In genomic region chr17:50719924-50720805, GRCh38 we compare ENCODE assay signal across 8 cellular contexts. TPM values are rescaled to one million over a fixed set of nuclear protein-coding genes. Genes with fewer than 3 reads are reported as not detected.
DNase-seq lines count a peak whose midpoint lies in the region; ATAC-seq and TF ChIP-seq lines count a peak whose summit lies in the region.

No MANE protein-coding gene starts in this region.

- intact Hi-C loops in activated naive CD4-positive, alpha-beta T cell treated with anti-CD3 and anti-CD28 coated beads for 36 hours (cut with micrococcal nuclease), result loop anchor here (1.0 to 5.0 kb wide), 4 partner anchors 12 to 222 kb away; partner anchors contain the start of gene TOB1
- intact Hi-C loops in activated CD8-positive, alpha-beta T cell treated with anti-CD3 and anti-CD28 coated beads for 36 hours (cut with micrococcal nuclease), result loop anchor here (2.0 kb wide), 1 partner anchor 13 kb away; the partner anchor contains the start of gene ANKRD40
- intact Hi-C loops in stomach (cut with DNase I; ENCODE audit: low total_unique reads), result no loop called here

- no peak for TF ChIP-seq EP300 in stomach (IDR thresholded peaks at IDR 0.05)

- peak overlapping the region; percentile 97 for H3K4me3 Mint-ChIP-seq in activated naive CD4-positive, alpha-beta T cell treated with anti-CD3 and anti-CD28 coated beads for 36 hours
- H3K4me3 Mint-ChIP-seq in activated CD8-positive, alpha-beta T cell treated with anti-CD3 and anti-CD28 coated beads for 36 hours, result peak overlapping the region; percentile 85

- peaks cover 10% of the 10 kb centered on the region for H3K4me1 ChIP-seq in iPS-15b (ENCODE audit: control insufficient read depth, insufficient read depth, low read length)
- H3K4me1 ChIP-seq in stomach, result peaks cover 38 to 53% (median 50%) of the 10 kb centered on the region in 4 donors

- CTCF ChIA-PET in activated naive CD4-positive, alpha-beta T cell treated with anti-CD3 and anti-CD28 coated beads for 36 hours (lab: Charles Lee), result no interaction called here
- CTCF ChIA-PET in activated CD8-positive, alpha-beta T cell treated with anti-CD3 and anti-CD28 coated beads for 36 hours (lab: Charles Lee), result interaction anchor here (1.4 kb wide), 1 partner anchor 12 kb away, joined by 4 read pairs; the partner anchor contains the start of gene ANKRD40

- H3K9ac ChIP-seq in iPS-15b (ENCODE audit: low read depth, low read length), result peak overlapping the region; percentile 97

- H3K27ac ChIP-seq in stomach, result peak overlapping the region; percentile 88 to 100 (median 99)

- H3K36me3 ChIP-seq in iPS-15b (ENCODE audit: control insufficient read depth, insufficient read depth, low read length), result no peaks in the 10 kb centered on the region
- H3K36me3 ChIP-seq in stomach, result no peaks in the 10 kb centered on the region

- no peak for DNase-seq in activated naive CD4-positive, alpha-beta T cell treated with anti-CD3 and anti-CD28 coated beads for 36 hours
- no peak for DNase-seq in activated naive CD4-positive, alpha-beta T cell (lab: John Stamatoyannopoulos, UW)
- no peak for DNase-seq in activated CD8-positive, alpha-beta T cell treated with anti-CD3 and anti-CD28 coated beads for 36 hours
- no peak for DNase-seq in stomach
- no peak for DNase-seq in NOMO-1 treated with dmso at 0.1 percent for 144 hours (lab: John Stamatoyannopoulos, UW; ENCODE audit: unreplicated experiment)

- H3K9me3 ChIP-seq in iPS-15b (ENCODE audit: control insufficient read depth, insufficient read depth, low read length) (no peaks in the 10 kb centered on the region), stomach (no peaks in the 10 kb centered on the region)

- H3K4me3 ChIP-seq in iPS-15b (ENCODE audit: low read depth, low read length), result peak overlapping the region; percentile 89
- H3K4me3 ChIP-seq in stomach, result peak overlapping the region; percentile 68 to 92 (median 76)

- peak overlapping the region; percentile 98 for H3K27ac Mint-ChIP-seq in activated naive CD4-positive, alpha-beta T cell treated with anti-CD3 and anti-CD28 coated beads for 36 hours
- peak overlapping the region; percentile 99 for H3K27ac Mint-ChIP-seq in activated CD8-positive, alpha-beta T cell treated with anti-CD3 and anti-CD28 coated beads for 36 hours

- peaks cover 18% of the 10 kb centered on the region for H3K36me3 Mint-ChIP-seq in activated naive CD4-positive, alpha-beta T cell treated with anti-CD3 and anti-CD28 coated beads for 36 hours (ENCODE audit: low read depth)
- peaks cover 32% of the 10 kb centered on the region for H3K36me3 Mint-ChIP-seq in activated CD8-positive, alpha-beta T cell treated with anti-CD3 and anti-CD28 coated beads for 36 hours (ENCODE audit: low read depth)

- no peak for ATAC-seq in activated CD8-positive, alpha-beta T cell treated with anti-CD3 and anti-CD28 coated beads for 36 hours
- ATAC-seq in HG03521 (IDR thresholded peaks at IDR 0.05; ENCODE audit: unreplicated experiment) (no peak), GM21447 (IDR thresholded peaks at IDR 0.05; ENCODE audit: unreplicated experiment) (no peak)

- H3K27me3 ChIP-seq in iPS-15b (ENCODE audit: control insufficient read depth, insufficient read depth, low read length), result no peaks in the 10 kb centered on the region
- H3K27me3 ChIP-seq in stomach, result no peaks in the 10 kb centered on the region

- POLR2A ChIA-PET in activated CD8-positive, alpha-beta T cell treated with anti-CD3 and anti-CD28 coated beads for 36 hours (lab: Charles Lee), result interaction anchor here (0.7 to 2.7 kb wide), 7 partner anchors 11 to 147 kb away, joined by 3 to 32 read pairs (median 5); partner anchors contain the start of gene ANKRD40

- peaks cover 29% of the 10 kb centered on the region for H3K4me1 Mint-ChIP-seq in activated naive CD4-positive, alpha-beta T cell treated with anti-CD3 and anti-CD28 coated beads for 36 hours (ENCODE audit: low read depth)
- H3K4me1 Mint-ChIP-seq in activated CD8-positive, alpha-beta T cell treated with anti-CD3 and anti-CD28 coated beads for 36 hours (ENCODE audit: low read depth), result peaks cover 19% of the 10 kb centered on the region

- H3K9me3 Mint-ChIP-seq in activated naive CD4-positive, alpha-beta T cell treated with anti-CD3 and anti-CD28 coated beads for 36 hours, result no peaks in the 10 kb centered on the region
- no peaks in the 10 kb centered on the region for H3K9me3 Mint-ChIP-seq in activated CD8-positive, alpha-beta T cell treated with anti-CD3 and anti-CD28 coated beads for 36 hours

- no peak for TF ChIP-seq POLR2A in stomach (IDR thresholded peaks at IDR 0.05)

- no peak for TF ChIP-seq CTCF in activated CD8-positive, alpha-beta T cell treated with anti-CD3 and anti-CD28 coated beads for 36 hours (IDR thresholded peaks at IDR 0.05)
- TF ChIP-seq CTCF in stomach (IDR thresholded peaks at IDR 0.05), result no peak

- WGBS in stomach, 5 donors, result 0 to 1% (median 0%) methylated on average over 20 to 25 of the region's 25 CpGs

- no peaks in the 10 kb centered on the region for H3K27me3 Mint-ChIP-seq in activated naive CD4-positive, alpha-beta T cell treated with anti-CD3 and anti-CD28 coated beads for 36 hours (ENCODE audit: low read depth)
- no peaks in the 10 kb centered on the region for H3K27me3 Mint-ChIP-seq in activated CD8-positive, alpha-beta T cell treated with anti-CD3 and anti-CD28 coated beads for 36 hours

RNA-seq across cellular contexts. Expression of gene LUC7L3, which starts 0.8 kb away (rescaled TPM):
- total RNA-seq in activated naive CD4-positive, alpha-beta T cell treated with anti-CD3 and anti-CD28 coated beads for 36 hours, result 100 to 1,000 TPM; 120 to 136 TPM
- total RNA-seq in activated CD8-positive, alpha-beta T cell treated with anti-CD3 and anti-CD28 coated beads for 36 hours, result 100 to 1,000 TPM; 148 to 160 TPM
- 100 to 1,000 TPM; 170 to 429 (median 221) TPM for total RNA-seq in stomach
- polyA plus RNA-seq in stomach, result 1,000 to 10,000 TPM in 1 of 3 donors, 100 to 1,000 TPM in 1, 10 to 100 TPM in 1; 63.4 to 1,211 (median 106) TPM

RNA-seq across cellular contexts. Expression of gene ANKRD40, which starts 12.5 kb away (rescaled TPM):
- 10 to 100 TPM; 25.7 to 26.5 TPM for total RNA-seq in activated naive CD4-positive, alpha-beta T cell treated with anti-CD3 and anti-CD28 coated beads for 36 hours
- 10 to 100 TPM; 26.3 to 27.3 TPM for total RNA-seq in activated CD8-positive, alpha-beta T cell treated with anti-CD3 and anti-CD28 coated beads for 36 hours
- total RNA-seq in stomach, result 10 to 100 TPM in 4 of 5 donors, 1 to 10 TPM in 1; 7.5 to 36.6 (median 23.2) TPM
- polyA plus RNA-seq in stomach, result 10 to 100 TPM in 2 of 3 donors, 1 to 10 TPM in 1; 8.3 to 18.8 (median 16.0) TPM

RNA-seq across cellular contexts. Expression of gene ANKRD40CL, which starts 47.2 kb away (rescaled TPM):
- not detected for total RNA-seq in activated naive CD4-positive, alpha-beta T cell treated with anti-CD3 and anti-CD28 coated beads for 36 hours
- total RNA-seq in activated CD8-positive, alpha-beta T cell treated with anti-CD3 and anti-CD28 coated beads for 36 hours, result not detected
- 10 to 100 TPM in 1 of 5 donors, 1 to 10 TPM in 2, not detected in 2; 1.4 to 19.4 (median 2.8) TPM for total RNA-seq in stomach
- 1 to 10 TPM in 1 of 3 donors, under 1 TPM in 1, not detected in 1; 0.40 to 7.0 TPM for polyA plus RNA-seq in stomach
